9 cellular contexts compared by ENCODE assay signal in genomic region chr2:9002313-9002636, GRCh38. TPM values are rescaled to one million over a fixed set of nuclear protein-coding genes. Genes with fewer than 3 reads are reported as not detected.
DNase-seq lines count a peak whose midpoint lies in the region; ATAC-seq and TF ChIP-seq lines count a peak whose summit lies in the region.
"Had no signal": no experiment of that assay in that cellular context is flagged by ENCODE, and none has a peak within 500 bp of the region (broad histone marks: within the 10 kb centered on the region; RNA-seq: fewer than 3 reads in every experiment).

No MANE protein-coding gene starts in this region.

- peak overlapping the region; percentile 71 for H3K9ac ChIP-seq in mucosa of stomach (ENCODE audit: low read length)

- no peak for TF ChIP-seq CTCF in HFFc6 (IDR thresholded peaks at IDR 0.05)
- no peak for TF ChIP-seq CTCF in chondrocyte (IDR thresholded peaks at IDR 0.05)

- H3K27ac Mint-ChIP-seq in HFFc6 (peak overlapping the region; percentile 57), chondrocyte (ENCODE audit: unreplicated experiment) (peak overlapping the region; percentile 54)

- H3K36me3 Mint-ChIP-seq in HFFc6 (ENCODE audit: low read depth): peaks cover 6% of the 10 kb centered on the region; the same call in 1 of the 2 replicates
- H3K36me3 Mint-ChIP-seq in chondrocyte (ENCODE audit: low read depth): no peaks in the 10 kb centered on the region

- no peak for ATAC-seq in GM21526 (IDR thresholded peaks at IDR 0.05; ENCODE audit: low FRiP score, unreplicated experiment)

- H3K4me3 ChIP-seq in ACC112 (ENCODE audit: low read depth, low read length) (peak overlapping the region; percentile 92), mucosa of stomach (ENCODE audit: low read length) (no peak overlapping the region)

- H3K4me3 Mint-ChIP-seq in HFFc6 (peak overlapping the region; percentile 91), chondrocyte (ENCODE audit: unreplicated experiment) (peak overlapping the region; percentile 90)

- H3K36me3 ChIP-seq in ACC112 (ENCODE audit: insufficient read depth, low read length) (no peaks in the 10 kb centered on the region), mucosa of stomach (ENCODE audit: control insufficient read depth, insufficient read depth, low read length) (no peaks in the 10 kb centered on the region)

- H3K9me3 ChIP-seq in mucosa of stomach (ENCODE audit: control insufficient read depth, low read length): no peaks in the 10 kb centered on the region

- peak overlapping the region; percentile 53 for H2AFZ ChIP-seq in ACC112 (ENCODE audit: low read length, unreplicated experiment)

- H3K9me3 Mint-ChIP-seq in HFFc6: no peaks in the 10 kb centered on the region
- H3K9me3 Mint-ChIP-seq in chondrocyte (ENCODE audit: low read depth): no peaks in the 10 kb centered on the region

- no peaks in the 10 kb centered on the region for H3K27me3 ChIP-seq in ACC112 (ENCODE audit: insufficient read depth, low read length)
- no peaks in the 10 kb centered on the region for H3K27me3 ChIP-seq in mucosa of stomach (ENCODE audit: control insufficient read depth, insufficient read depth, low read length)

- H3K4me1 Mint-ChIP-seq in HFFc6 (ENCODE audit: low read depth): peaks cover 57% of the 10 kb centered on the region
- peaks cover 39% of the 10 kb centered on the region for H3K4me1 Mint-ChIP-seq in chondrocyte (ENCODE audit: low read depth)

- no peak overlapping the region for H3K27ac ChIP-seq in ACC112 (ENCODE audit: low read depth, low read length)

- no peak for DNase-seq in HFFc6
- DNase-seq in chondrocyte (ENCODE audit: low spot score): no peak
- no peak for DNase-seq in DMS53 (lab: John Stamatoyannopoulos, UW)
- no peak for DNase-seq in DMS53 treated with DMSO at 0.1 percent for 48 hours (lab: John Stamatoyannopoulos, UW; ENCODE audit: unreplicated experiment)
- no peak for DNase-seq in activated CD4-positive, CD25-positive, alpha-beta regulatory T cell (lab: John Stamatoyannopoulos, UW)
- DNase-seq: NCI-H2171 had no signal

- H3K79me2 ChIP-seq in ACC112 (ENCODE audit: control insufficient read depth, insufficient read depth, low read length, unreplicated experiment): peaks cover 61% of the 10 kb centered on the region

- H3K4me1 ChIP-seq in ACC112 (ENCODE audit: control insufficient read depth, insufficient read depth, low read length, unreplicated experiment) (peaks cover 28% of the 10 kb centered on the region), mucosa of stomach (ENCODE audit: control insufficient read depth, insufficient read depth, low read length) (peaks cover 18% of the 10 kb centered on the region)

- H3K27me3 Mint-ChIP-seq in HFFc6 (ENCODE audit: insufficient read depth) (no peaks in the 10 kb centered on the region), chondrocyte (ENCODE audit: low read depth) (no peaks in the 10 kb centered on the region)

RNA-seq across cellular contexts. Expression of gene MBOAT2, which starts 1.2 kb away (rescaled TPM):
- total RNA-seq in HFFc6 (2021; fragmentation: NEBNext Ultra II Directional; extraction: Animal tissue kit (Norgen Biotek cat#: 25700)): 10 to 100 TPM; 49.8 to 66.2 (median 55.7) TPM
- total RNA-seq in chondrocyte: 34.4 to 40.2 TPM (median 35.6 TPM) in 3 replicates
